ENCODE assay signal across 20 cellular contexts in the genomic region with DNA sequence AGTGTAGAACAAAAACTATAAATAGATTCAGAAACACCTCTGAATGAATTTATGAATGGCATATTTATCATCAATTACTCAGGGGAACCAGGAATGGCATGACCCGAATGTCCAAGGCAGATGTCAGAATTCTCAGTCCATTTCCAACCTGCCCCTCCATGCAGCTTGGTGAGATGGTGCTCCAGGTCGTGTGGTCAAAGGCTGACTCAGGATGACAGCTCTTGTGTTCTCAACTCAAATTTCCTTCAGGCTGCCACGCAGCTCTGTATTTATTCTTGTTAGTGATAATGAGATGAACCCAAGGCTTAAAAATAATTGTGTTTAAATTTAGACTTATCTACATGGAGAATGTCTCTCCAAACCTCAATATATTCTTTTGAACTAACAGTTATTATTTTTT.
"Had no signal": no experiment of that assay in that cellular context is flagged by ENCODE, and none has a peak within 500 bp of the region (broad histone marks: within the 10 kb centered on the region; RNA-seq: fewer than 3 reads in every experiment).

No MANE protein-coding gene starts in this region.

- DNase-seq: activated B cell treated with CpG ODN at 0.5 μM for 24 hours; activated CD4-positive, alpha-beta T cell treated with anti-CD3 and anti-CD28 coated beads for 1 hour; activated CD4-positive, alpha-beta T cell treated with anti-CD3 and anti-CD28 coated beads, Interleukin-2, amount 10 ng/mL, durations not matched to agents 24 days and 14 days; activated CD4-positive, alpha-beta T cell treated with anti-CD3 and anti-CD28 coated beads, Interleukin-2, amount 50 U/mL, for 48 hours; activated effector memory CD4-positive, alpha-beta T cell treated with anti-CD3 and anti-CD28 coated beads, Interleukin-2, amount 50 U/mL, for 16 hours; activated naive CD4-positive, alpha-beta T cell treated with Interleukin-2 at 50 U/mL for 16 hours; activated naive CD8-positive, alpha-beta T cell treated with anti-CD3 and anti-CD28 coated beads, Interleukin-2, amount 50 U/mL, for 24 hours; activated T-cell treated with anti-CD3 and anti-CD28 coated beads, Interleukin-2, amount 50 U/mL, for 4 hours; amniotic stem cell; body of pancreas; NCI-H1105 treated with DMSO at 0.1 percent for 48 hours; NCI-H1436 treated with DMSO at 0.1 percent for 48 hours; NCI-H187; NCI-H2081; NCI-H446; NCI-H524; SIG-M5; T-helper 17 cell; T-helper 9 cell had no signal

- H3K27me3 ChIP-seq: ascending aorta, body of pancreas had no signal

- H3K27ac ChIP-seq: ascending aorta, body of pancreas had no signal

- H3K4me1 ChIP-seq: ascending aorta, body of pancreas had no signal

- H3K9me3 ChIP-seq: ascending aorta, body of pancreas had no signal

- H3K4me3 ChIP-seq: ascending aorta, body of pancreas had no signal

- H3K36me3 ChIP-seq: ascending aorta had no signal
